ENCODE assay signal across 18 cellular contexts in genomic region chr1:98030483-98030882, GRCh38.
DNase-seq lines count a peak whose midpoint lies in the region; ATAC-seq and TF ChIP-seq lines count a peak whose summit lies in the region.
"Had no signal": no experiment of that assay in that cellular context is flagged by ENCODE, and none has a peak within 500 bp of the region (broad histone marks: within the 10 kb centered on the region; RNA-seq: fewer than 3 reads in every experiment).

No MANE protein-coding gene starts in this region.

- H3K36me3 ChIP-seq in tibial nerve, result no peaks in the 10 kb centered on the region
- H3K36me3 ChIP-seq: suprapubic skin had no signal

- no peaks in the 10 kb centered on the region for H3K27me3 Mint-ChIP-seq in Calu3 (ENCODE audit: unreplicated experiment)
- no peaks in the 10 kb centered on the region for H3K27me3 Mint-ChIP-seq in HFFc6 (ENCODE audit: insufficient read depth)
- no peaks in the 10 kb centered on the region for H3K27me3 Mint-ChIP-seq in activated T-helper 17 cell treated with anti-CD3 and anti-CD28 coated beads, Interleukin-2, amount 50 U/mL, for 72 hours
- H3K27me3 Mint-ChIP-seq in glutamatergic neuron (ENCODE audit: unreplicated experiment), result no peaks in the 10 kb centered on the region
- H3K27me3 Mint-ChIP-seq: memory B cell had no signal

- H3K36me3 Mint-ChIP-seq in Calu3 (ENCODE audit: insufficient read depth, unreplicated experiment) (no peaks in the 10 kb centered on the region), HFFc6 (ENCODE audit: low read depth) (peaks cover 26% of the 10 kb centered on the region), glutamatergic neuron (ENCODE audit: unreplicated experiment) (no peaks in the 10 kb centered on the region)
- no peaks in the 10 kb centered on the region for H3K36me3 Mint-ChIP-seq in activated T-helper 17 cell treated with anti-CD3 and anti-CD28 coated beads, Interleukin-2, amount 50 U/mL, for 72 hours (ENCODE audit: low read depth)
- H3K36me3 Mint-ChIP-seq: immature natural killer cell, memory B cell had no signal

- no peak overlapping the region for H3K4me3 ChIP-seq in tibial nerve
- H3K4me3 ChIP-seq: MG63, PC-9, suprapubic skin had no signal

- H3K27ac ChIP-seq in tibial nerve, result no peak overlapping the region
- H3K27ac ChIP-seq: PC-9, suprapubic skin, VCaP had no signal

- TF ChIP-seq EP300 in tibial nerve (IDR thresholded peaks at IDR 0.05), result no peak

- H3K9me3 Mint-ChIP-seq in Calu3 (ENCODE audit: low read depth, unreplicated experiment) (no peaks in the 10 kb centered on the region), HFFc6 (peaks cover 4% of the 10 kb centered on the region), glutamatergic neuron (ENCODE audit: unreplicated experiment) (no peaks in the 10 kb centered on the region)
- H3K9me3 Mint-ChIP-seq in activated T-helper 17 cell treated with anti-CD3 and anti-CD28 coated beads, Interleukin-2, amount 50 U/mL, for 72 hours, result no peaks in the 10 kb centered on the region
- H3K9me3 Mint-ChIP-seq: immature natural killer cell, memory B cell had no signal

- TF ChIP-seq CTCF in Calu3 (IDR thresholded peaks at IDR 0.05; ENCODE audit: unreplicated experiment) (no peak), HFFc6 (IDR thresholded peaks at IDR 0.05) (no peak), tibial nerve (IDR thresholded peaks at IDR 0.05) (no peak), glutamatergic neuron (IDR thresholded peaks at IDR 0.05; ENCODE audit: partially characterized antibody, unreplicated experiment) (no peak)

- CTCF ChIA-PET in Calu3 (lab: Charles Lee), result no interaction called here

- TF ChIP-seq POLR2A in GM18505 (IDR thresholded peaks at IDR 0.05; ENCODE audit: borderline replicate concordance, extremely low read depth, insufficient read depth, insufficient read length) (no peak), tibial nerve (IDR thresholded peaks at IDR 0.05) (no peak)

- H3K4me1 Mint-ChIP-seq in Calu3 (ENCODE audit: low read depth, unreplicated experiment), result peaks cover 22% of the 10 kb centered on the region
- H3K4me1 Mint-ChIP-seq in HFFc6 (ENCODE audit: low read depth), result peaks cover 77% of the 10 kb centered on the region
- peaks cover 5% of the 10 kb centered on the region for H3K4me1 Mint-ChIP-seq in activated T-helper 17 cell treated with anti-CD3 and anti-CD28 coated beads, Interleukin-2, amount 50 U/mL, for 72 hours
- peaks cover 1% of the 10 kb centered on the region for H3K4me1 Mint-ChIP-seq in glutamatergic neuron (ENCODE audit: low read depth, unreplicated experiment)
- H3K4me1 Mint-ChIP-seq: immature natural killer cell, memory B cell had no signal

- H3K4me3 Mint-ChIP-seq in Calu3 (ENCODE audit: low read depth, unreplicated experiment), result peak overlapping the region; percentile 28
- peak overlapping the region; percentile 61 for H3K4me3 Mint-ChIP-seq in HFFc6
- H3K4me3 Mint-ChIP-seq in activated T-helper 17 cell treated with anti-CD3 and anti-CD28 coated beads, Interleukin-2, amount 50 U/mL, for 72 hours, result no peak overlapping the region
- no peak overlapping the region for H3K4me3 Mint-ChIP-seq in glutamatergic neuron (ENCODE audit: unreplicated experiment)
- H3K4me3 Mint-ChIP-seq: immature natural killer cell, memory B cell had no signal

- H3K9me3 ChIP-seq in tibial nerve, result no peaks in the 10 kb centered on the region
- H3K9me3 ChIP-seq: MG63, suprapubic skin had no signal

- ATAC-seq in activated T-helper 17 cell treated with anti-CD3 and anti-CD28 coated beads, Interleukin-2, amount 50 U/mL, for 72 hours (replicated peaks), result peak; percentile 74
- ATAC-seq in GM18505 (IDR thresholded peaks at IDR 0.05; ENCODE audit: unreplicated experiment), result no peak

- BruUV-seq in Calu3 (replicated peaks; lab: Mats Ljungman, UMichigan), result no TSS peak

- DNase-seq in Calu3 (no peak), HFFc6 (peak; percentile 40), glomerular visceral epithelial cell (ENCODE audit: extremely low spot score) (peak; percentile 31), tibial nerve (ENCODE audit: low spot score in 2 of 2) (no peak), glutamatergic neuron (no peak)
- no peak for DNase-seq in activated effector memory CD4-positive, alpha-beta T cell treated with Interleukin-2 at 50 U/mL for 16 hours
- DNase-seq: activated naive CD4-positive, alpha-beta T cell; AML-193; immature natural killer cell; MG63; NCI-H1930; NCI-H526; PC-9 had no signal

- H3K27ac Mint-ChIP-seq in Calu3 (ENCODE audit: unreplicated experiment) (no peak overlapping the region), HFFc6 (peak overlapping the region; percentile 63), glutamatergic neuron (ENCODE audit: unreplicated experiment) (no peak overlapping the region)
- H3K27ac Mint-ChIP-seq in activated T-helper 17 cell treated with anti-CD3 and anti-CD28 coated beads, Interleukin-2, amount 50 U/mL, for 72 hours, result no peak overlapping the region
- H3K27ac Mint-ChIP-seq: immature natural killer cell, memory B cell had no signal

- H3K27me3 ChIP-seq in tibial nerve, result no peaks in the 10 kb centered on the region
- H3K27me3 ChIP-seq: MG63, suprapubic skin had no signal

- intact Hi-C loops in Calu3 (cut with micrococcal nuclease; ENCODE audit: unreplicated experiment), result no loop called here

- no peaks in the 10 kb centered on the region for H3K4me1 ChIP-seq in tibial nerve
- H3K4me1 ChIP-seq: suprapubic skin had no signal

Comparison
In these comparisons a context has a peak if more than half of its experiments do, and no peak if none do; other contexts are left out.
1. DNase-seq: peak in HFFc6 (single experiment) and glomerular visceral epithelial cell (single experiment); none in Calu3 (single experiment), tibial nerve (0 of 2), glutamatergic neuron (single experiment) and activated effector memory CD4-positive, alpha-beta T cell treated with Interleukin-2 at 50 U/mL for 16 hours (single experiment).
2. H3K4me3 Mint-ChIP-seq: peak in Calu3 (single experiment) and HFFc6 (single experiment); none in activated T-helper 17 cell treated with anti-CD3 and anti-CD28 coated beads, Interleukin-2, amount 50 U/mL, for 72 hours (single experiment) and glutamatergic neuron (single experiment).